In genomic region chr22:35539910-35540599, GRCh38 we compare ENCODE assay signal across 8 cellular contexts.
DNase-seq lines count a peak whose midpoint lies in the region; ATAC-seq and TF ChIP-seq lines count a peak whose summit lies in the region.

No MANE protein-coding gene starts in this region.

- peaks cover 18% of the 10 kb centered on the region for H3K4me1 ChIP-seq in DOHH2 (ENCODE audit: control insufficient read depth, low read length)

- peak overlapping the region; percentile 98 for H3K4me2 ChIP-seq in DOHH2 (ENCODE audit: low read length)

- peak; percentile 47 for ATAC-seq in HG03280 (IDR thresholded peaks at IDR 0.05; ENCODE audit: unreplicated experiment)
- ATAC-seq in HG03108 (IDR thresholded peaks at IDR 0.05; ENCODE audit: unreplicated experiment): no peak

- H3K36me3 ChIP-seq in DOHH2 (ENCODE audit: control insufficient read depth, low read length) (no peaks in the 10 kb centered on the region), WERI-Rb-1 (no peaks in the 10 kb centered on the region)

- H3K9me2 ChIP-seq in DOHH2 (replicated peaks; ENCODE audit: control insufficient read depth, low read length): no peaks in the 10 kb centered on the region

- no peaks in the 10 kb centered on the region for H3K79me2 ChIP-seq in DOHH2 (ENCODE audit: control insufficient read depth, low read length)

- DNase-seq in WERI-Rb-1 (peak; percentile 56), T47D (ENCODE audit: low read depth in 1 of 2, low spot score in 1 of 2) (peak; percentile 59 to 67), islet precursor cell (peak; percentile 68), SW 1271 (lab: John Stamatoyannopoulos, UW) (no peak)
- DNase-seq in stimulated activated CD4-positive, alpha-beta T cell treated with anti-CD3 and anti-CD28 coated beads, Interleukin-12 subunit alpha, Interleukin-12 subunit beta, amount 100 ng/mL, for 24 hours (ENCODE audit: low read depth in 2 of 2): peak; percentile 20 to 58

- no peaks in the 10 kb centered on the region for H3K9me3 ChIP-seq in DOHH2 (ENCODE audit: control insufficient read depth, insufficient read depth, low read length)
- H3K9me3 ChIP-seq in WERI-Rb-1 (ENCODE audit: severe bottlenecking): no peaks in the 10 kb centered on the region

- no peak overlapping the region for H3K27ac ChIP-seq in DOHH2 (ENCODE audit: low read depth, low read length)
- no peak overlapping the region for H3K27ac ChIP-seq in WERI-Rb-1

- peaks cover 5% of the 10 kb centered on the region; the same call in 1 of the 2 replicates for H3F3A ChIP-seq in DOHH2 (ENCODE audit: control insufficient read depth, insufficient read depth)

- H3K27me3 ChIP-seq in DOHH2 (ENCODE audit: control insufficient read depth, low read length) (peaks cover 28% of the 10 kb centered on the region), WERI-Rb-1 (ENCODE audit: insufficient read depth, low read depth, severe bottlenecking) (peaks cover 53% of the 10 kb centered on the region)

- in situ Hi-C loops in T47D (cut with HindIII; ENCODE audit: low pct_unique_long_range_greater_than_20kb, low sequenced_read_pairs): no loop called here

- H3K4me3 ChIP-seq in DOHH2 (ENCODE audit: low read length) (peak overlapping the region; percentile 76), WERI-Rb-1 (ENCODE audit: low read depth, low read length) (peak overlapping the region; percentile 47)

- H4K20me1 ChIP-seq in DOHH2 (ENCODE audit: control insufficient read depth, insufficient read depth, low read depth, low read length): no peaks in the 10 kb centered on the region

- TF ChIP-seq CTCF in DOHH2 (IDR thresholded peaks at IDR 0.05; ENCODE audit: low read depth, low read length, poor library complexity, severe bottlenecking) (no peak), WERI-Rb-1 (IDR thresholded peaks at IDR 0.05; ENCODE audit: low read depth, low read length) (no peak)

Comparison
In these comparisons a context has a peak if more than half of its experiments do, and no peak if none do; other contexts are left out.
1. DNase-seq: peak in WERI-Rb-1 (single experiment), T47D (2 of 2), islet precursor cell (single experiment) and stimulated activated CD4-positive, alpha-beta T cell treated with anti-CD3 and anti-CD28 coated beads, Interleukin-12 subunit alpha, Interleukin-12 subunit beta, amount 100 ng/mL, for 24 hours (2 of 2); none in SW 1271 (0 of 2).